Comparison of ENCODE assay signal across 8 cellular contexts in genomic region chr12:15788266-15789214, GRCh38. TPM values are rescaled to one million over a fixed set of nuclear protein-coding genes. Genes with fewer than 3 reads are reported as not detected.
A peak's percentile ranks its signal among the peaks of the same experiment; 100 is the strongest.
DNase-seq lines count a peak whose midpoint lies in the region; ATAC-seq and TF ChIP-seq lines count a peak whose summit lies in the region.

No MANE protein-coding gene starts in this region.

- WGBS in esophagus squamous epithelium, 2 donors = 0 to 3% methylated on average over 26 to 29 of the region's 63 CpGs

- H3K4me3 ChIP-seq in esophagus squamous epithelium (peak overlapping the region; percentile 57 to 94 (median 86)), muscle layer of colon (ENCODE audit: low read depth in 1 of 2, low read length in 2 of 2) (peak overlapping the region; percentile 76 to 95), upper lobe of right lung (peak overlapping the region; percentile 79)

- peak overlapping the region; percentile 93 for H3K9ac ChIP-seq in muscle layer of colon (ENCODE audit: low read length)

- TF ChIP-seq CTCF in esophagus squamous epithelium (IDR thresholded peaks at IDR 0.05) = peak in 1 of 6 experiments; percentile 5
- no peak for TF ChIP-seq CTCF in upper lobe of right lung (IDR thresholded peaks at IDR 0.05)

- DNase-seq in activated T-cell treated with anti-CD3 and anti-CD28 coated beads for 4 hours (peak; percentile 2), NCI-H128 (lab: John Stamatoyannopoulos, UW; ENCODE audit: unreplicated experiment) (peak; percentile 43), esophagus squamous epithelium (lab: John Stamatoyannopoulos, UW) (no peak), upper lobe of right lung (peak; percentile 68)
- DNase-seq in activated T-cell treated with anti-CD3 and anti-CD28 coated beads, Interleukin-2, amount 50 U/mL, for 48 hours = no peak
- DNase-seq in activated CD4-positive, alpha-beta T cell treated with anti-CD3 and anti-CD28 coated beads, Interleukin-2, amount 50 U/mL, for 1 hour = peak; percentile 9

- ATAC-seq in HG02678 (IDR thresholded peaks at IDR 0.05; ENCODE audit: unreplicated experiment) (peak; percentile 29), upper lobe of right lung (peak; percentile 47)

- H3K36me3 ChIP-seq in esophagus squamous epithelium = no peaks in the 10 kb centered on the region
- H3K36me3 ChIP-seq in muscle layer of colon (ENCODE audit: insufficient read depth, low read length) = no peaks in the 10 kb centered on the region
- H3K36me3 ChIP-seq in upper lobe of right lung = no peaks in the 10 kb centered on the region

- intact Hi-C loops in esophagus squamous epithelium (cut with DNase I) (no loop called here), upper lobe of right lung (cut with DNase I) (no loop called here)

- H3K27me3 ChIP-seq in esophagus squamous epithelium (no peaks in the 10 kb centered on the region), muscle layer of colon (ENCODE audit: control insufficient read depth in 1 of 2, insufficient read depth in 2 of 2, low read length in 2 of 2) (no peaks in the 10 kb centered on the region), upper lobe of right lung (no peaks in the 10 kb centered on the region)

- H3K9me3 ChIP-seq in esophagus squamous epithelium (no peaks in the 10 kb centered on the region), muscle layer of colon (ENCODE audit: low read length) (no peaks in the 10 kb centered on the region), upper lobe of right lung (no peaks in the 10 kb centered on the region)

- no peak for TF ChIP-seq POLR2A in esophagus squamous epithelium (IDR thresholded peaks at IDR 0.05)

- peak overlapping the region; percentile 92 to 97 (median 94) for H3K27ac ChIP-seq in esophagus squamous epithelium
- peak overlapping the region; percentile 59 for H3K27ac ChIP-seq in muscle layer of colon (ENCODE audit: low read depth, low read length)
- H3K27ac ChIP-seq in upper lobe of right lung = peak overlapping the region; percentile 83

- H3K4me1 ChIP-seq in esophagus squamous epithelium (peaks cover 0 to 25% (median 3%) of the 10 kb centered on the region in 3 donors), muscle layer of colon (ENCODE audit: insufficient read depth, low read length) (peaks cover 34% of the 10 kb centered on the region), upper lobe of right lung (no peaks in the 10 kb centered on the region)

RNA-seq across cellular contexts. Expression of gene EPS8, which starts 0.6 kb away (rescaled TPM):
- total RNA-seq in esophagus squamous epithelium (10 to 100 TPM; 14.2 to 56.6 (median 17.7) TPM), upper lobe of right lung (58.2 TPM)

Comparison
In these comparisons a context has a peak if more than half of its experiments do, and no peak if none do; other contexts are left out.
1. DNase-seq: peak in activated T-cell treated with anti-CD3 and anti-CD28 coated beads for 4 hours (single experiment), NCI-H128 (single experiment), activated CD4-positive, alpha-beta T cell treated with anti-CD3 and anti-CD28 coated beads, Interleukin-2, amount 50 U/mL, for 1 hour (single experiment) and upper lobe of right lung (single experiment); none in activated T-cell treated with anti-CD3 and anti-CD28 coated beads, Interleukin-2, amount 50 U/mL, for 48 hours (0 of 2) and esophagus squamous epithelium (single experiment).
2. Peak in every context shown above with its lines, with median percentiles within 50 percentile points of each other: H3K27ac ChIP-seq and H3K4me3 ChIP-seq.